ENCODE assay signal across 15 cellular contexts in the genomic region with DNA sequence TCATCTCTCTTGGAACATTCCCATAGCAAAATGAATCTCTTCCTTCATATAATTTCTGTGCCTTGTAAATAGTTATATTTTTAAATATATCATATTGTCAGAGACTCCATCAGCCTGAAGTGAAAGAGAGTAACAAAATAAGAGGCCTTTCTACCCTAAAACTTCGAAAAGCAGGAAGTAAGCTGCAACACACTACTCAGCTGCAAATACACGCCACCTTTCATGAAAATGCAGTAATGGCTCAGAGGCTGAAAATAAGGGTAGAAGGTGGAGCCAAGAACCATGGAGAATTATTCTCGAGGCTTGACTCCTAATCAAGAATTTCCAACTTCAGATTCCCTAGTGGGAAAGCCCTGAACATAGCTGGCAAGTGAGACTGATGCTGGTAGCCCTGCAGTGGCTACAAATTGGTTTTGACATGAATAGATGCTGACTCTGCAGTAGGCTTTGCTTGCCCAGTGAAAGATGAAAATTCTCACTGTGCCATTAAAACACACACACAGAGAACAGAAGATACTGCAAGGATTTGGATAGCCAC. TPM values are rescaled to one million over a fixed set of nuclear protein-coding genes. Genes with fewer than 3 reads are reported as not detected.
A peak's percentile ranks its signal among the peaks of the same experiment; 100 is the strongest.
DNase-seq lines count a peak whose midpoint lies in the region; ATAC-seq and TF ChIP-seq lines count a peak whose summit lies in the region.
"Had no signal": no experiment of that assay in that cellular context is flagged by ENCODE, and none has a peak within 500 bp of the region (broad histone marks: within the 10 kb centered on the region; RNA-seq: fewer than 3 reads in every experiment).

No MANE protein-coding gene starts in this region.

- H3K36me3 Mint-ChIP-seq in T-helper 1 cell treated with Interleukin-12 subunit alpha and Interleukin-12 subunit beta and Interleukin-4 antibody, amounts not matched to agents 30 μg/mL and 1 μg/mL, for 36 hours (ENCODE audit: low read depth): peaks cover 28% of the 10 kb centered on the region

- TF ChIP-seq CTCF in DOHH2 (IDR thresholded peaks at IDR 0.05; ENCODE audit: low read depth, low read length, poor library complexity, severe bottlenecking) (no peak), upper lobe of right lung (IDR thresholded peaks at IDR 0.05) (no peak)

- DNase-seq in CD1c-positive myeloid dendritic cell (ENCODE audit: extremely low spot score) (peak; percentile 27), fibroblast of peridontal ligament (ENCODE audit: extremely low read depth) (peak; percentile 59), upper lobe of right lung (no peak), GOT3 (lab: John Stamatoyannopoulos, UW) (no peak)
- DNase-seq: activated CD4-positive, CD25-positive, alpha-beta regulatory T cell; activated T-cell treated with anti-CD3 and anti-CD28 coated beads, Interleukin-2, amount 50 U/mL, for 1 hour; NCI-H187; NCI-H524; right cardiac atrium; testis had no signal

- no peak overlapping the region for H3K27ac ChIP-seq in DOHH2 (ENCODE audit: low read depth, low read length)
- no peak overlapping the region for H3K27ac ChIP-seq in upper lobe of right lung
- H3K27ac ChIP-seq: ascending aorta, testis had no signal

- no peaks in the 10 kb centered on the region for H4K20me1 ChIP-seq in DOHH2 (ENCODE audit: control insufficient read depth, insufficient read depth, low read depth, low read length)

- no peaks in the 10 kb centered on the region for H3K27me3 ChIP-seq in DOHH2 (ENCODE audit: control insufficient read depth, low read length)
- H3K27me3 ChIP-seq in upper lobe of right lung: no peaks in the 10 kb centered on the region
- H3K27me3 ChIP-seq: ascending aorta, testis had no signal

- H3K9me3 ChIP-seq in DOHH2 (ENCODE audit: control insufficient read depth, insufficient read depth, low read length) (no peaks in the 10 kb centered on the region), upper lobe of right lung (no peaks in the 10 kb centered on the region)
- H3K9me3 ChIP-seq: ascending aorta, testis had no signal

- 0 out of 2 replicates have a peak overlapping the region, but pooled peaks have one; percentile 22 for H3K4me2 ChIP-seq in DOHH2 (ENCODE audit: low read length)

- no peaks in the 10 kb centered on the region for H3K27me3 Mint-ChIP-seq in T-helper 1 cell treated with Interleukin-12 subunit alpha and Interleukin-12 subunit beta and Interleukin-4 antibody, amounts not matched to agents 30 μg/mL and 1 μg/mL, for 36 hours (ENCODE audit: low read depth)

- H3K36me3 ChIP-seq in DOHH2 (ENCODE audit: control insufficient read depth, low read length) (no peaks in the 10 kb centered on the region), upper lobe of right lung (no peaks in the 10 kb centered on the region)
- H3K36me3 ChIP-seq: ascending aorta had no signal

- intact Hi-C loops in upper lobe of right lung (cut with DNase I): no loop called here

- peaks cover 51% of the 10 kb centered on the region for H3K4me1 Mint-ChIP-seq in T-helper 1 cell treated with Interleukin-12 subunit alpha and Interleukin-12 subunit beta and Interleukin-4 antibody, amounts not matched to agents 30 μg/mL and 1 μg/mL, for 36 hours (ENCODE audit: low read depth)

- H3K27ac Mint-ChIP-seq in T-helper 1 cell treated with Interleukin-12 subunit alpha and Interleukin-12 subunit beta and Interleukin-4 antibody, amounts not matched to agents 30 μg/mL and 1 μg/mL, for 36 hours: peak overlapping the region; percentile 86

- ATAC-seq in upper lobe of right lung: no peak
- ATAC-seq in HG02610 (IDR thresholded peaks at IDR 0.05; ENCODE audit: unreplicated experiment): no peak
- no peak for ATAC-seq in HG03097 (IDR thresholded peaks at IDR 0.05; ENCODE audit: low FRiP score, unreplicated experiment)
- ATAC-seq: right cardiac atrium had no signal

- H3F3A ChIP-seq in DOHH2 (ENCODE audit: control insufficient read depth, insufficient read depth): no peaks in the 10 kb centered on the region

- no peaks in the 10 kb centered on the region for H3K9me2 ChIP-seq in DOHH2 (replicated peaks; ENCODE audit: control insufficient read depth, low read length)

- H3K4me3 ChIP-seq in DOHH2 (ENCODE audit: low read length) (no peak overlapping the region), upper lobe of right lung (no peak overlapping the region)
- H3K4me3 ChIP-seq: ascending aorta, testis had no signal

- H3K9me3 Mint-ChIP-seq in T-helper 1 cell treated with Interleukin-12 subunit alpha and Interleukin-12 subunit beta and Interleukin-4 antibody, amounts not matched to agents 30 μg/mL and 1 μg/mL, for 36 hours: peaks cover 19% of the 10 kb centered on the region

- H3K79me2 ChIP-seq in DOHH2 (ENCODE audit: control insufficient read depth, low read length): no peaks in the 10 kb centered on the region

- peaks cover 19% of the 10 kb centered on the region for H3K4me1 ChIP-seq in DOHH2 (ENCODE audit: control insufficient read depth, low read length)
- H3K4me1 ChIP-seq in upper lobe of right lung: no peaks in the 10 kb centered on the region
- H3K4me1 ChIP-seq: ascending aorta, testis had no signal

- H3K4me3 Mint-ChIP-seq in T-helper 1 cell treated with Interleukin-12 subunit alpha and Interleukin-12 subunit beta and Interleukin-4 antibody, amounts not matched to agents 30 μg/mL and 1 μg/mL, for 36 hours: peak overlapping the region; percentile 52

RNA-seq across cellular contexts. Expression of gene PTGER4, which starts 30.2 kb away (rescaled TPM):
- total RNA-seq in upper lobe of right lung: 31.2 TPM

Comparison
In these comparisons a context has a peak if more than half of its experiments do, and no peak if none do; other contexts are left out.
1. DNase-seq: peak in CD1c-positive myeloid dendritic cell (single experiment) and fibroblast of peridontal ligament (single experiment); none in upper lobe of right lung (single experiment) and GOT3 (single experiment).